ENCODE assay signal across 8 cellular contexts in genomic region chr12:88141774-88142609, GRCh38. TPM values are rescaled to one million over a fixed set of nuclear protein-coding genes. Genes with fewer than 3 reads are reported as not detected.
DNase-seq lines count a peak whose midpoint lies in the region; ATAC-seq and TF ChIP-seq lines count a peak whose summit lies in the region.

Gene CEP290, minus strand, starts transcription at chr12:88142088. Its CDS starts 781 bp downstream, at chr12:88141307.
Gene TMTC3, plus strand, starts transcription at chr12:88142307. Its CDS starts 6,009 bp downstream, at chr12:88148316.

- H3K9ac ChIP-seq in BLaER1 treated with 17β-estradiol and CSF1 and Interleukin-3, amounts not matched to agents 10 nM and 100 nM: peak within 1 kb of the TSS; percentile 71 to 88 (median 85)

- no peaks in the 10 kb centered on the region; a peak in 2 of 22 replicates for H4K20me1 ChIP-seq in BLaER1 treated with 17β-estradiol and CSF1 and Interleukin-3, amounts not matched to agents 10 nM and 100 nM

- intact Hi-C loops in activated CD4-positive, alpha-beta T cell treated with anti-CD3 and anti-CD28 coated beads, Interleukin-2, amount 10 ng/mL, durations not matched to agents 24 days and 14 days (cut with micrococcal nuclease): loop anchor here (1.0 to 5.0 kb wide), 6 partner anchors 31 to 1384 kb away; partner anchors contain the start of gene POC1B

- no peaks in the 10 kb centered on the region for H3K9me3 Mint-ChIP-seq in activated CD4-positive, alpha-beta T cell treated with anti-CD3 and anti-CD28 coated beads, Interleukin-2, amount 10 ng/mL, durations not matched to agents 24 days and 14 days

- H3K4me1 Mint-ChIP-seq in activated CD4-positive, alpha-beta T cell treated with anti-CD3 and anti-CD28 coated beads, Interleukin-2, amount 10 ng/mL, durations not matched to agents 24 days and 14 days: peaks cover 32% of the 10 kb centered on the region

- peaks cover 18% of the 10 kb centered on the region for H3K36me3 Mint-ChIP-seq in activated CD4-positive, alpha-beta T cell treated with anti-CD3 and anti-CD28 coated beads, Interleukin-2, amount 10 ng/mL, durations not matched to agents 24 days and 14 days (ENCODE audit: low read depth)

- peaks cover 3 to 23% (median 9%) of the 10 kb centered on the region in 11 experiments; a peak in 13 of 22 replicates for H3K36me3 ChIP-seq in BLaER1 treated with 17β-estradiol and CSF1 and Interleukin-3, amounts not matched to agents 10 nM and 100 nM

- H3K27me3 Mint-ChIP-seq in activated CD4-positive, alpha-beta T cell treated with anti-CD3 and anti-CD28 coated beads, Interleukin-2, amount 10 ng/mL, durations not matched to agents 24 days and 14 days: no peaks in the 10 kb centered on the region

- H3K4me1 ChIP-seq in BLaER1 treated with 17β-estradiol and CSF1 and Interleukin-3, amounts not matched to agents 10 nM and 100 nM: peaks cover 15 to 31% (median 22%) of the 10 kb centered on the region in 10 experiments

- no peaks in the 10 kb centered on the region for H3K9me3 ChIP-seq in BLaER1 treated with 17β-estradiol and CSF1 and Interleukin-3, amounts not matched to agents 10 nM and 100 nM (replicated peaks in 1 of 11)

- peak within 1 kb of the TSS; percentile 91 for H3K4me3 Mint-ChIP-seq in activated CD4-positive, alpha-beta T cell treated with anti-CD3 and anti-CD28 coated beads, Interleukin-2, amount 10 ng/mL, durations not matched to agents 24 days and 14 days

- peak within 1 kb of the TSS; percentile 79 to 99 (median 94) for H3K4me2 ChIP-seq in BLaER1 treated with 17β-estradiol and CSF1 and Interleukin-3, amounts not matched to agents 10 nM and 100 nM

- H3K27ac Mint-ChIP-seq in activated CD4-positive, alpha-beta T cell treated with anti-CD3 and anti-CD28 coated beads, Interleukin-2, amount 10 ng/mL, durations not matched to agents 24 days and 14 days: peak within 1 kb of the TSS; percentile 96

- ATAC-seq in GM19328 (IDR thresholded peaks at IDR 0.05; ENCODE audit: unreplicated experiment) (peak; percentile 95), HG03469 (IDR thresholded peaks at IDR 0.05; ENCODE audit: unreplicated experiment) (peak; percentile 96)

- TF ChIP-seq CTCF in coronary artery (IDR thresholded peaks at IDR 0.05): no peak

- no peaks in the 10 kb centered on the region for H3K27me3 ChIP-seq in BLaER1 treated with 17β-estradiol and CSF1 and Interleukin-3, amounts not matched to agents 10 nM and 100 nM
- H3K27me3 ChIP-seq in layer of hippocampus (ENCODE audit: control insufficient read depth, insufficient read depth, low read length): no peaks in the 10 kb centered on the region

- peak within 1 kb of the TSS; percentile 62 to 84 (median 78) for H3K27ac ChIP-seq in BLaER1 treated with 17β-estradiol and CSF1 and Interleukin-3, amounts not matched to agents 10 nM and 100 nM
- H3K27ac ChIP-seq in coronary artery: peak within 1 kb of the TSS; percentile 36 to 86
- peak within 1 kb of the TSS; percentile 85 for H3K27ac ChIP-seq in layer of hippocampus (ENCODE audit: low read depth, low read length)

- peak within 1 kb of the TSS; percentile 68 to 87 (median 78) for H3K4me3 ChIP-seq in BLaER1 treated with 17β-estradiol and CSF1 and Interleukin-3, amounts not matched to agents 10 nM and 100 nM
- peak within 1 kb of the TSS; percentile 87 for H3K4me3 ChIP-seq in coronary artery

- peak; percentile 99 to 100 for DNase-seq in NCI-H526 (lab: John Stamatoyannopoulos, UW)
- peak; percentile 97 for DNase-seq in activated CD4-positive, alpha-beta T cell treated with anti-CD3 and anti-CD28 coated beads, Interleukin-2, amount 10 ng/mL, durations not matched to agents 24 days and 14 days
- peak; percentile 97 for DNase-seq in coronary artery (ENCODE audit: low spot score)
- DNase-seq in stimulated activated CD4-positive, alpha-beta T cell treated with anti-CD3 and anti-CD28 coated beads, Interleukin-1b, Interleukin-23, amount 100 ng/mL, for 24 hours (ENCODE audit: low read depth in 4 of 4, low spot score in 1 of 4): peak; percentile 68 to 83 (median 78)

RNA-seq across cellular contexts. Expression of gene CEP290, which starts in this region (rescaled TPM):
- total RNA-seq in activated CD4-positive, alpha-beta T cell treated with anti-CD3 and anti-CD28 coated beads, Interleukin-2, amount 10 ng/mL, durations not matched to agents 24 days and 14 days: 17.2 and 17.9 TPM in 2 replicates

RNA-seq across cellular contexts. Expression of gene TMTC3, which starts in this region (rescaled TPM):
- 8.2 and 8.3 TPM in 2 replicates for total RNA-seq in activated CD4-positive, alpha-beta T cell treated with anti-CD3 and anti-CD28 coated beads, Interleukin-2, amount 10 ng/mL, durations not matched to agents 24 days and 14 days

Comparison
In these comparisons a context has a peak if more than half of its experiments do, and no peak if none do; other contexts are left out.
1. Peak in every context shown above with its lines: DNase-seq, ATAC-seq, H3K4me3 ChIP-seq and H3K27ac ChIP-seq.